In the genomic region with DNA sequence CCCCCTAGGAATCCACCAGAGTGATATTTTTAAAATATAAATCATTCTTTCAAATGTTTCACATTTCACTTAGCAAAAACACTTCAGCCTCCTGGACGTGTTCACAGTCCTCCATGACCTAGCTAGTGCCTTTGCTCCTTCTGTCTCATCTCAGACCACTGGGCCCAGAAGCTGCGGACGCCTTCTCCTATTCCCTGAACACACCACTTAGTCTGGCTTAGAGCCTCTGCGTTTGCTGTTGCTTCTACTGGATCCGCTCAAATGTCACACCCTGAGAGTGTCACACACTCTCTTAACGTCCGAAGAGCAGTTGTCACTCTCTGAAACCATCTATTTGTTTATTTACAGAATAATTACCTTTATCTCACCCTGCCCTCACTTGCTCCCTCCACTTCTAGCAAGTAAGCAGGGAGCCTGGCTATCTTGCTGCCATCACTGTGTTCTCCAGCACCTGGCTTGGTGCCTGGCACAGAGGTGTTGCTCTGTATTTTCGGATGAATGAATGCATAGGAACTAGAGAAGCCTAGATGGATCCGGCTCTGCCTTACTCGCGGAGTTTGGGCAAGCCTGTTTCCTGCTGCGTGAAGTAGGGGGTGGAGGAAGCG, we compare ENCODE assay signal across 8 cellular contexts. TPM values are rescaled to one million over a fixed set of nuclear protein-coding genes. Genes with fewer than 3 reads are reported as not detected.
DNase-seq lines count a peak whose midpoint lies in the region; ATAC-seq lines count a peak whose summit lies in the region.

No MANE protein-coding gene starts in this region.

- H3K27me3 Mint-ChIP-seq in activated CD8-positive, alpha-beta T cell treated with anti-CD3 and anti-CD28 coated beads, Interleukin-2, amount 10 ng/mL, durations not matched to agents 7 days and 5 days (ENCODE audit: low read depth) = no peaks in the 10 kb centered on the region

- H3K4me3 ChIP-seq in iPS-11a (ENCODE audit: low read depth, low read length) = peak overlapping the region; percentile 68

- peak overlapping the region; percentile 93 for H3K27ac Mint-ChIP-seq in activated CD8-positive, alpha-beta T cell treated with anti-CD3 and anti-CD28 coated beads, Interleukin-2, amount 10 ng/mL, durations not matched to agents 7 days and 5 days
- peak overlapping the region; percentile 93 for H3K27ac Mint-ChIP-seq in stimulated activated effector memory CD8-positive, alpha-beta T cell treated with anti-CD3 and anti-CD28 coated beads, Interleukin-12 subunit alpha, Interleukin-12 subunit beta, amount 100 ng/mL, for 72 hours

- ATAC-seq in activated CD8-positive, alpha-beta T cell treated with anti-CD3 and anti-CD28 coated beads, Interleukin-2, amount 10 ng/mL, durations not matched to agents 7 days and 5 days = no peak
- ATAC-seq in stimulated activated effector memory CD8-positive, alpha-beta T cell treated with anti-CD3 and anti-CD28 coated beads, Interleukin-12 subunit alpha, Interleukin-12 subunit beta, amount 100 ng/mL, for 72 hours = no peak
- ATAC-seq in HG02884 (IDR thresholded peaks at IDR 0.05; ENCODE audit: unreplicated experiment) = no peak

- peak; percentile 43 for DNase-seq in NCI-H146 (lab: John Stamatoyannopoulos, UW)
- DNase-seq in NCI-H146 treated with DMSO at 0.1 percent for 48 hours (lab: John Stamatoyannopoulos, UW; ENCODE audit: unreplicated experiment) = no peak
- no peak for DNase-seq in activated CD8-positive, alpha-beta T cell treated with anti-CD3 and anti-CD28 coated beads, Interleukin-2, amount 10 ng/mL, durations not matched to agents 7 days and 5 days
- DNase-seq in stimulated activated effector memory CD8-positive, alpha-beta T cell treated with anti-CD3 and anti-CD28 coated beads, Interleukin-12 subunit alpha, Interleukin-12 subunit beta, amount 100 ng/mL, for 72 hours (ENCODE audit: low spot score in 2 of 2) = no peak
- DNase-seq in hypothalamus (lab: John Stamatoyannopoulos, UW) = no peak
- no peak for DNase-seq in stimulated activated CD4-positive, alpha-beta T cell treated with anti-CD3 and anti-CD28 coated beads, Interleukin-4, amount 100 ng/mL, for 24 hours

- H3K9me3 Mint-ChIP-seq in activated CD8-positive, alpha-beta T cell treated with anti-CD3 and anti-CD28 coated beads, Interleukin-2, amount 10 ng/mL, durations not matched to agents 7 days and 5 days (ENCODE audit: insufficient read depth) = no peaks in the 10 kb centered on the region
- no peaks in the 10 kb centered on the region for H3K9me3 Mint-ChIP-seq in stimulated activated effector memory CD8-positive, alpha-beta T cell treated with anti-CD3 and anti-CD28 coated beads, Interleukin-12 subunit alpha, Interleukin-12 subunit beta, amount 100 ng/mL, for 72 hours

- peaks cover 35% of the 10 kb centered on the region for H3K36me3 Mint-ChIP-seq in activated CD8-positive, alpha-beta T cell treated with anti-CD3 and anti-CD28 coated beads, Interleukin-2, amount 10 ng/mL, durations not matched to agents 7 days and 5 days (ENCODE audit: low read depth)
- peaks cover 47% of the 10 kb centered on the region for H3K36me3 Mint-ChIP-seq in stimulated activated effector memory CD8-positive, alpha-beta T cell treated with anti-CD3 and anti-CD28 coated beads, Interleukin-12 subunit alpha, Interleukin-12 subunit beta, amount 100 ng/mL, for 72 hours

- peak overlapping the region; percentile 91 for H3K4me3 Mint-ChIP-seq in activated CD8-positive, alpha-beta T cell treated with anti-CD3 and anti-CD28 coated beads, Interleukin-2, amount 10 ng/mL, durations not matched to agents 7 days and 5 days
- H3K4me3 Mint-ChIP-seq in stimulated activated effector memory CD8-positive, alpha-beta T cell treated with anti-CD3 and anti-CD28 coated beads, Interleukin-12 subunit alpha, Interleukin-12 subunit beta, amount 100 ng/mL, for 72 hours = peak overlapping the region; percentile 76

- H3K4me1 Mint-ChIP-seq in activated CD8-positive, alpha-beta T cell treated with anti-CD3 and anti-CD28 coated beads, Interleukin-2, amount 10 ng/mL, durations not matched to agents 7 days and 5 days (ENCODE audit: low read depth) = peaks cover 45% of the 10 kb centered on the region
- peaks cover 42% of the 10 kb centered on the region for H3K4me1 Mint-ChIP-seq in stimulated activated effector memory CD8-positive, alpha-beta T cell treated with anti-CD3 and anti-CD28 coated beads, Interleukin-12 subunit alpha, Interleukin-12 subunit beta, amount 100 ng/mL, for 72 hours

- POLR2A ChIA-PET in activated CD8-positive, alpha-beta T cell treated with anti-CD3 and anti-CD28 coated beads, Interleukin-2, amount 10 ng/mL, durations not matched to agents 7 days and 5 days (lab: Charles Lee) = interaction anchor here (0.5 to 10.3 kb wide), 9 partner anchors 9 to 696 kb away, joined by 3 to 245 read pairs (median 8); partner anchors contain the start of genes F12 and PRR7

- CTCF ChIA-PET in activated CD8-positive, alpha-beta T cell treated with anti-CD3 and anti-CD28 coated beads, Interleukin-2, amount 10 ng/mL, durations not matched to agents 7 days and 5 days (lab: Charles Lee) = interaction anchor here (0.7 to 14.1 kb wide), 11 partner anchors 11 to 115 kb away, joined by 3 to 252 read pairs (median 5); no protein-coding TSS in a partner anchor

RNA-seq across cellular contexts. Expression of gene GRK6, which starts 1.2 kb away (rescaled TPM):
- total RNA-seq in activated CD8-positive, alpha-beta T cell treated with anti-CD3 and anti-CD28 coated beads, Interleukin-2, amount 10 ng/mL, durations not matched to agents 7 days and 5 days = 100 to 1,000 TPM; 206 to 213 TPM

RNA-seq across cellular contexts. Expression of gene F12, which starts 15.9 kb away (rescaled TPM):
- 1 to 10 TPM; 3.2 to 3.5 TPM for total RNA-seq in activated CD8-positive, alpha-beta T cell treated with anti-CD3 and anti-CD28 coated beads, Interleukin-2, amount 10 ng/mL, durations not matched to agents 7 days and 5 days

RNA-seq across cellular contexts. Expression of gene PRR7, which starts 21.3 kb away (rescaled TPM):
- 10 to 100 TPM in 1 of 2 experiments, 1 to 10 TPM in 1; 9.8 to 11.6 TPM for total RNA-seq in activated CD8-positive, alpha-beta T cell treated with anti-CD3 and anti-CD28 coated beads, Interleukin-2, amount 10 ng/mL, durations not matched to agents 7 days and 5 days

RNA-seq across cellular contexts. Expression of gene PFN3, which starts 24.8 kb away (rescaled TPM):
- not detected for total RNA-seq in activated CD8-positive, alpha-beta T cell treated with anti-CD3 and anti-CD28 coated beads, Interleukin-2, amount 10 ng/mL, durations not matched to agents 7 days and 5 days

RNA-seq across cellular contexts. Expression of gene SLC34A1, which starts 41.1 kb away (rescaled TPM):
- 1 to 10 TPM; 2.0 to 2.1 TPM for total RNA-seq in activated CD8-positive, alpha-beta T cell treated with anti-CD3 and anti-CD28 coated beads, Interleukin-2, amount 10 ng/mL, durations not matched to agents 7 days and 5 days
